In the genomic region with DNA sequence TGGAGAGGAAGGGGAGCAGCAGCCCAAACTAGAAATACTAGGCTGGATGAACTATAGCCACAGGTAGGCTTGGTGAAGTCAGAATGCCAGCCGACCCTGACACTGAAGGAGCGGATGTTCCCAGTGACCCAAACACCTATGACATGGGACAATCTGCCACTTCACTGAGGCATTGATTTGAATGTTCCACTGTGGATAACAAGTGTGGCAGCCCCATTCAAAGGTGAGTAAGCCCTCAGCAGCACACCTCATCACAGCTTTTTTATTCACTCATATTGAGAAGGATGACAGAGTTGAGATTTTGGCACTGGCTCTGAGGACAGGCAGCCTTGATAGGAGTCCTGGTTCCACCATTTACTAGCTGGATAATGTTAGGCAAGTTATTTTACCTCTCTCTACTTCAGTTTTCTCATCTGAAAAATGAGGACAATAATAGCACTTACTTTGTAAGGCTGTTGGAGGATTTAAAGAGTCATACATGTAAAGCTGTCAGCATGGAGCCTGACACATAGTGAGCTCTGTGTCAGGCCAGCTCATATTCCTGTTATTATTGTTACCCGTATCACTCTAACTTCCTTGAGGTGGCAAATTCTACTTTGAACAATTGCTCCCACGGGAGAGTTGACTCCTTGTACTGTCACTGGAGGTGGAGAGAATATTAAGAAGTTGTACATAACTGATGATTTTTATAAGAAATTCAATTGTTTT, we compare ENCODE assay signal across 23 cellular contexts.
DNase-seq lines count a peak whose midpoint lies in the region; ATAC-seq lines count a peak whose summit lies in the region.
"Had no signal": no experiment of that assay in that cellular context is flagged by ENCODE, and none has a peak within 500 bp of the region (broad histone marks: within the 10 kb centered on the region; RNA-seq: fewer than 3 reads in every experiment).

No MANE protein-coding gene starts in this region.

- no peak overlapping the region for H3K27ac Mint-ChIP-seq in activated naive CD4-positive, alpha-beta T cell treated with anti-CD3 and anti-CD28 coated beads for 36 hours
- H3K27ac Mint-ChIP-seq: CD14-positive monocyte had no signal

- intact Hi-C loops in activated naive CD4-positive, alpha-beta T cell treated with anti-CD3 and anti-CD28 coated beads for 36 hours (cut with micrococcal nuclease) = no loop called here
- intact Hi-C loops in sciatic nerve (cut with DNase I) = no loop called here

- ATAC-seq in sciatic nerve (no peak), HG02588 (IDR thresholded peaks at IDR 0.05; ENCODE audit: unreplicated experiment) (no peak)

- H4K91ac ChIP-seq in trophoblast cell (ENCODE audit: low read depth, low read length) = no peak overlapping the region

- no peak overlapping the region for H3K4me3 ChIP-seq in trophoblast cell (ENCODE audit: low read depth, low read length)
- H3K4me3 ChIP-seq: MG63, SK-N-MC had no signal

- peak overlapping the region; percentile 80 for H2BK12ac ChIP-seq in trophoblast cell (ENCODE audit: low read length)

- no peaks in the 10 kb centered on the region for H3K79me2 ChIP-seq in trophoblast cell (ENCODE audit: control insufficient read depth, insufficient read depth, low read length, poor library complexity)

- no peak overlapping the region for H3K27ac ChIP-seq in trophoblast cell (ENCODE audit: low read depth, low read length)
- H3K27ac ChIP-seq: SK-N-MC had no signal

- H3K4me1 Mint-ChIP-seq in activated naive CD4-positive, alpha-beta T cell treated with anti-CD3 and anti-CD28 coated beads for 36 hours (ENCODE audit: low read depth) = no peaks in the 10 kb centered on the region
- H3K4me1 Mint-ChIP-seq: CD14-positive monocyte had no signal

- no peak overlapping the region for H4K12ac ChIP-seq in trophoblast cell (ENCODE audit: low read depth, low read length)

- H3K36me3 Mint-ChIP-seq in activated naive CD4-positive, alpha-beta T cell treated with anti-CD3 and anti-CD28 coated beads for 36 hours (ENCODE audit: low read depth) = peaks cover 17% of the 10 kb centered on the region
- H3K36me3 Mint-ChIP-seq: CD14-positive monocyte had no signal

- no peak overlapping the region for H3K4ac ChIP-seq in trophoblast cell (ENCODE audit: low read depth, low read length)

- no CpG with 5 or more reads among the region's 4 CpGs for WGBS in trophoblast cell (ENCODE audit: extremely low coverage, insufficient coverage, insufficient read length)

- no peak overlapping the region for H3K9ac ChIP-seq in trophoblast cell (ENCODE audit: low read length)

- no peaks in the 10 kb centered on the region for H3K9me3 ChIP-seq in trophoblast cell (ENCODE audit: insufficient read depth, low read depth, low read length)
- H3K9me3 ChIP-seq: BE2C had no signal

- H3K27me3 Mint-ChIP-seq in activated naive CD4-positive, alpha-beta T cell treated with anti-CD3 and anti-CD28 coated beads for 36 hours (ENCODE audit: low read depth) = no peaks in the 10 kb centered on the region

- H2AFZ ChIP-seq in trophoblast cell (ENCODE audit: insufficient read depth, low read length, poor library complexity) = no peak overlapping the region

- H2BK5ac ChIP-seq in trophoblast cell (ENCODE audit: low read depth, low read length, poor library complexity) = no peak overlapping the region

- H3K9me3 Mint-ChIP-seq in activated naive CD4-positive, alpha-beta T cell treated with anti-CD3 and anti-CD28 coated beads for 36 hours = no peaks in the 10 kb centered on the region

- no peaks in the 10 kb centered on the region for H3K27me3 ChIP-seq in trophoblast cell (ENCODE audit: insufficient read depth, low read length)
- H3K27me3 ChIP-seq: BE2C, MG63 had no signal

- no peak overlapping the region for H4K8ac ChIP-seq in trophoblast cell (ENCODE audit: low read depth, low read length)

- H3K14ac ChIP-seq in trophoblast cell (ENCODE audit: low read length) = no peak overlapping the region

- no peaks in the 10 kb centered on the region for H3K36me3 ChIP-seq in trophoblast cell (ENCODE audit: control insufficient read depth in 1 of 2, insufficient read depth in 2 of 2, low read length in 2 of 2)
- H3K36me3 ChIP-seq: BE2C had no signal

- no peak overlapping the region for H3K4me3 Mint-ChIP-seq in activated naive CD4-positive, alpha-beta T cell treated with anti-CD3 and anti-CD28 coated beads for 36 hours
- H3K4me3 Mint-ChIP-seq: CD14-positive monocyte had no signal

- H2BK120ac ChIP-seq in trophoblast cell (ENCODE audit: insufficient read depth, low read length, poor library complexity) = no peak overlapping the region

- no peak overlapping the region for H2AK5ac ChIP-seq in trophoblast cell (ENCODE audit: low read length)

- no peak overlapping the region for H3K18ac ChIP-seq in trophoblast cell (ENCODE audit: low read length)

- CTCF ChIA-PET in activated naive CD4-positive, alpha-beta T cell treated with anti-CD3 and anti-CD28 coated beads for 36 hours (lab: Charles Lee) = no interaction called here

- H3K4me1 ChIP-seq in trophoblast cell (ENCODE audit: control insufficient read depth in 1 of 2, insufficient read depth in 2 of 2, low read length in 2 of 2) = no peaks in the 10 kb centered on the region
- H3K4me1 ChIP-seq: BE2C had no signal

- peak; percentile 1 for DNase-seq in NCI-H2227 treated with DMSO at 0.1 percent for 48 hours (lab: John Stamatoyannopoulos, UW)
- DNase-seq in NCI-H2227 (lab: John Stamatoyannopoulos, UW; ENCODE audit: unreplicated experiment) = no peak
- DNase-seq in activated naive CD4-positive, alpha-beta T cell treated with anti-CD3 and anti-CD28 coated beads for 36 hours = peak; percentile 5
- no peak for DNase-seq in activated naive CD4-positive, alpha-beta T cell treated with Interleukin-2 at 50 U/mL for 16 hours
- peak; percentile 39 for DNase-seq in NCI-H69 (lab: John Stamatoyannopoulos, UW)
- peak in 1 of 2 donors; percentile 10 for DNase-seq in trophoblast cell
- DNase-seq in sciatic nerve (ENCODE audit: low spot score) = no peak
- DNase-seq: 8988T, ACHN, BE2C, Calu3, KG1, MG63, NCI-H1105 treated with DMSO at 0.1 percent for 48 hours, NCI-H146, NCI-H2029 treated with DMSO at 0.1 percent for 48 hours, NCI-H2171, NCI-H524, NCI-H774, SIG-M5 had no signal

- no peaks in the 10 kb centered on the region for H3K79me1 ChIP-seq in trophoblast cell (ENCODE audit: low read length)

- no peak overlapping the region for H3K23ac ChIP-seq in trophoblast cell (ENCODE audit: low read length)

- no peak overlapping the region for H3K4me2 ChIP-seq in trophoblast cell (ENCODE audit: low read length)

Comparison
In these comparisons a context has a peak if more than half of its experiments do, and no peak if none do; other contexts are left out.
1. DNase-seq: peak in NCI-H2227 treated with DMSO at 0.1 percent for 48 hours (single experiment), activated naive CD4-positive, alpha-beta T cell treated with anti-CD3 and anti-CD28 coated beads for 36 hours (single experiment) and NCI-H69 (single experiment); none in NCI-H2227 (single experiment), activated naive CD4-positive, alpha-beta T cell treated with Interleukin-2 at 50 U/mL for 16 hours (single experiment) and sciatic nerve (single experiment).